In genomic region chr5:157864067-157864466, GRCh38 we compare ENCODE assay signal across 1 cellular context.
TF ChIP-seq lines count a peak whose summit lies in the region.

No MANE protein-coding gene starts in this region.

TF ChIP-seq in A549, 52 proteins besides CTCF, POLR2A, EP300 and RAD21 (continued from another document):
- TF ChIP-seq HMGXB4 (CRISPR knock-in tag; IDR thresholded peaks at IDR 0.05; ENCODE audit: borderline replicate concordance) = no peak
- TF ChIP-seq E2F6 (IDR thresholded peaks at IDR 0.05; ENCODE audit: borderline replicate concordance, low read depth) = no peak
- TF ChIP-seq MYC (IDR thresholded peaks at IDR 0.05; ENCODE audit: borderline replicate concordance, low read length) = no peak
- TF ChIP-seq ESRRA (IDR thresholded peaks at IDR 0.05; ENCODE audit: borderline replicate concordance, low read length) = no peak
- TF ChIP-seq RARB (CRISPR knock-in tag; IDR thresholded peaks at IDR 0.05) = no peak
